8 cellular contexts compared by ENCODE assay signal in the genomic region with DNA sequence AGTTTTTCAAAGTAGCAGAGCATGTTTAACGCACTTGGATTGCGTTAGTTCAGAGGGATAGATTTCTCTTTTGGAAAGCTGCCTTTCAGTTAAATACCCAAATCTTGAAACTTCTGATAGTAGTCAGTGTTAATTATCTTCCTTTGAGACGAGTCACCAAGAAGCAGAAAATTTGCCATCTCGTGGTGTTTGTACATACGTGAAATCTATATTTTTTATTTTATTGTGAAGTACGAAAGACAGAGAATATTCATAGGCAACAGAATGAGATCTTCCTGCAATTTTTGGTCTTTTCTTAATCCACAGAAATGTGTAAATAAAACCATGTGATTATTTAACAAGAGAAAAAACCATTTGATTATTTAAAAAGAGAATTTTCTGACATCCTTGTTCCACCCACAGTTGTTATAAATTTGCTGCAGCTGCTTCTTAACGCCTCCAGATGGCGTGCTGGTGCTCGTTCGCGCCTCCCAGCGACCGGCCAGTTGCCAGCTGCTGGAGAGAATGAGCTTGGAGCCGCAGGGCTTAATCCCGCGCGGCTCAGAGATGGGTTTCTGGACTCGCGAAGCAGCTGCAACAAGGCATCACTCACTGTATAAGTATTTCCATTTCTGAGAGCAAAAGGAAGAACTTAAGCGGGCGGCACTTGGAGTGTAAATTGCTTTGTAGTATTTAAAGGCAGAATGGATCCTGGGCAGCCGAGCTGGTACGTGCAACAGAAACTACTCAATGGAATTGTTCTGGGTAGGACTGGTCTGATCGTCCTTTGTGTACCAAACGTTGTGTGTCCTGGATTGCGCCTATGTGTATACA. TPM values are rescaled to one million over a fixed set of nuclear protein-coding genes. Genes with fewer than 3 reads are reported as not detected.
A peak's percentile ranks its signal among the peaks of the same experiment; 100 is the strongest.
DNase-seq lines count a peak whose midpoint lies in the region; ATAC-seq, FAIRE-seq and TF ChIP-seq lines count a peak whose summit lies in the region.

No MANE protein-coding gene starts in this region.

- H3K9me3 Mint-ChIP-seq in HFFc6 = no peaks in the 10 kb centered on the region

- peaks cover 7% of the 10 kb centered on the region; the same call in 1 of the 2 replicates for H3K4me1 Mint-ChIP-seq in HFFc6 (ENCODE audit: low read depth)

- intact Hi-C loops in Right ventricle myocardium inferior (cut with DNase I) = no loop called here
- intact Hi-C loops in cardiac septum (cut with DNase I) = no loop called here

- H3K4me2 ChIP-seq in Loucy (ENCODE audit: low read depth, low read length, poor library complexity, severe bottlenecking) = peak overlapping the region; percentile 67

- POLR2A ChIA-PET in RWPE1 (lab: Yijun Ruan, JAX; ENCODE audit: low non-redundant PET) = no interaction called here

- no peaks in the 10 kb centered on the region for H3F3A ChIP-seq in Loucy (ENCODE audit: low read depth)

- peak; percentile 81 for ATAC-seq in Right ventricle myocardium inferior

- no peaks in the 10 kb centered on the region for H4K20me1 ChIP-seq in Loucy (ENCODE audit: insufficient read depth, low read length, poor library complexity, severe bottlenecking)

- no peaks in the 10 kb centered on the region for H3K36me3 Mint-ChIP-seq in HFFc6 (ENCODE audit: low read depth)

- no peaks in the 10 kb centered on the region; the same call in 1 of the 2 replicates for H3K27me3 Mint-ChIP-seq in HFFc6 (ENCODE audit: insufficient read depth)

- no peaks in the 10 kb centered on the region for H3K36me3 ChIP-seq in Loucy (ENCODE audit: insufficient read depth, low read length)

- H3K27me3 ChIP-seq in Loucy (ENCODE audit: insufficient read depth, low read length, poor library complexity, severe bottlenecking) = no peaks in the 10 kb centered on the region

- no peaks in the 10 kb centered on the region for H3K79me2 ChIP-seq in Loucy (ENCODE audit: insufficient read depth, low read length)

- peak; percentile 97 for FAIRE-seq in islet of Langerhans (lab: Jason Lieb, UNC)

- H3K9me3 ChIP-seq in Loucy (ENCODE audit: insufficient read depth, low read depth, low read length) = no peaks in the 10 kb centered on the region

- no peaks in the 10 kb centered on the region for H3K9me2 ChIP-seq in Loucy (replicated peaks; ENCODE audit: low read depth, low read length)

- DNase-seq in Right ventricle myocardium inferior (ENCODE audit: missing footprints) (peak; percentile 82), cardiac septum (ENCODE audit: low spot score) (no peak), HFFc6 (peak; percentile 69), RWPE1 (ENCODE audit: low spot score) (peak; percentile 62), T47D (ENCODE audit: low read depth in 1 of 2, low spot score in 1 of 2) (peak; percentile 55 to 91)
- peak; percentile 8 for DNase-seq in stimulated activated CD4-positive, alpha-beta T cell treated with anti-CD3 and anti-CD28 coated beads, Interleukin-12 subunit alpha, Interleukin-12 subunit beta, amount 100 ng/mL, for 4 hours

- TF ChIP-seq CTCF in HFFc6 (IDR thresholded peaks at IDR 0.05) (peak; percentile 83), Loucy (conservative IDR thresholded peaks at IDR 0.05; ENCODE audit: low read length) (peak; percentile 97), RWPE1 (conservative IDR thresholded peaks at IDR 0.05; ENCODE audit: low read depth) (peak; percentile 94)

- H3K27ac ChIP-seq in RWPE1 = no peak overlapping the region

- H3K4me1 ChIP-seq in Loucy (ENCODE audit: insufficient read depth, low read length, poor library complexity, severe bottlenecking) = no peaks in the 10 kb centered on the region

- H3K27ac Mint-ChIP-seq in HFFc6 = no peak overlapping the region

- H3K4me3 ChIP-seq in Loucy (ENCODE audit: low read length, poor library complexity, severe bottlenecking) = peak overlapping the region; percentile 58

- H3K4me3 Mint-ChIP-seq in HFFc6 = peak overlapping the region; percentile 84

- peak overlapping the region; percentile 2 for H3K9ac ChIP-seq in Loucy (ENCODE audit: low read depth, low read length, poor library complexity, severe bottlenecking)

- H2AFZ ChIP-seq in Loucy (ENCODE audit: low read length) = peak overlapping the region; percentile 84

- CTCF ChIA-PET in RWPE1 (lab: Yijun Ruan, JAX) = interaction anchor here (0.5 to 1.0 kb wide), 11 partner anchors 9 to 1532 kb away, joined by 3 to 4 read pairs (median 3); no protein-coding TSS in a partner anchor

- in situ Hi-C loops in T47D (cut with HindIII; ENCODE audit: low pct_unique_long_range_greater_than_20kb, low sequenced_read_pairs) = no loop called here

RNA-seq across cellular contexts. Expression of a gene that starts 10.5 kb away (rescaled TPM):
- total RNA-seq in Right ventricle myocardium inferior = not detected
- not detected for total RNA-seq in cardiac septum
- total RNA-seq in HFFc6 (2021; fragmentation: NEBNext Ultra II Directional; extraction: Animal tissue kit (Norgen Biotek cat#: 25700)) = not detected
